In genomic region chr5:67315082-67315801, GRCh38 we compare ENCODE assay signal across 10 cellular contexts.
DNase-seq lines count a peak whose midpoint lies in the region; ATAC-seq and TF ChIP-seq lines count a peak whose summit lies in the region.
"Had no signal": no experiment of that assay in that cellular context is flagged by ENCODE, and none has a peak within 500 bp of the region (broad histone marks: within the 10 kb centered on the region; RNA-seq: fewer than 3 reads in every experiment).

No MANE protein-coding gene starts in this region.

- ATAC-seq in left lung (peak; percentile 63), upper lobe of left lung (ENCODE audit: low FRiP score in 2 of 2) (peak; percentile 55 to 68), left colon (no peak)

- no peak for TF ChIP-seq EP300 in upper lobe of left lung (IDR thresholded peaks at IDR 0.05)

- H3K27ac ChIP-seq in left lung (peak overlapping the region; percentile 50 to 73), upper lobe of left lung (peak overlapping the region; percentile 2 to 73 (median 34))
- H3K27ac ChIP-seq: 22Rv1, VCaP had no signal

- peaks cover 0 to 3% of the 10 kb centered on the region in 2 donors for H3K9me3 ChIP-seq in left lung
- H3K9me3 ChIP-seq in upper lobe of left lung, result no peaks in the 10 kb centered on the region

- intact Hi-C loops in left lung (cut with DNase I), result no loop called here
- intact Hi-C loops in left colon (cut with DNase I, micrococcal nuclease), result no loop called here

- WGBS in upper lobe of left lung, 2 donors, result 66 to 72% methylated on average over 5 of the region's 5 CpGs

- DNase-seq in DMS 273 (lab: John Stamatoyannopoulos, UW; ENCODE audit: unreplicated experiment) (peak; percentile 6), DMS 273 treated with DMSO at 0.1 percent for 48 hours (lab: John Stamatoyannopoulos, UW) (no peak), choroid plexus epithelial cell (ENCODE audit: low read depth) (peak; percentile 65), left lung (no peak), upper lobe of left lung (no peak), NCI-H510A (lab: John Stamatoyannopoulos, UW) (no peak), left colon (no peak)
- no peak for DNase-seq in activated T-cell treated with anti-CD3 and anti-CD28 coated beads, Interleukin-2, amount 50 U/mL, for 24 hours

- peaks cover 3% of the 10 kb centered on the region for H3K9me3 Mint-ChIP-seq in activated T-cell treated with anti-CD3 and anti-CD28 coated beads, Interleukin-2, amount 50 U/mL, for 24 hours

- H3K36me3 ChIP-seq in left lung, result no peaks in the 10 kb centered on the region
- H3K36me3 ChIP-seq in upper lobe of left lung, result no peaks in the 10 kb centered on the region

- H3K4me3 ChIP-seq in choroid plexus epithelial cell (ENCODE audit: low read depth, low read length) (no peak overlapping the region), left lung (no peak overlapping the region), upper lobe of left lung (no peak overlapping the region)

- H3K4me1 Mint-ChIP-seq in activated T-cell treated with anti-CD3 and anti-CD28 coated beads, Interleukin-2, amount 50 U/mL, for 24 hours (ENCODE audit: low read depth), result no peaks in the 10 kb centered on the region

- no peaks in the 10 kb centered on the region for H3K27me3 Mint-ChIP-seq in activated T-cell treated with anti-CD3 and anti-CD28 coated beads, Interleukin-2, amount 50 U/mL, for 24 hours

- no peaks in the 10 kb centered on the region for H3K36me3 Mint-ChIP-seq in activated T-cell treated with anti-CD3 and anti-CD28 coated beads, Interleukin-2, amount 50 U/mL, for 24 hours (ENCODE audit: low read depth)

- TF ChIP-seq CTCF in choroid plexus epithelial cell (conservative IDR thresholded peaks at IDR 0.05; ENCODE audit: low read depth, low read length) (peak; percentile 13), left lung (IDR thresholded peaks at IDR 0.05) (no peak), upper lobe of left lung (IDR thresholded peaks at IDR 0.05) (no peak)

- H3K4me1 ChIP-seq in left lung (peaks cover 0 to 12% of the 10 kb centered on the region in 2 donors), upper lobe of left lung (peaks cover 0 to 9% (median 3%) of the 10 kb centered on the region in 4 donors)

- H3K27me3 ChIP-seq in left lung (no peaks in the 10 kb centered on the region), upper lobe of left lung (no peaks in the 10 kb centered on the region)

- H3K27ac Mint-ChIP-seq in activated T-cell treated with anti-CD3 and anti-CD28 coated beads, Interleukin-2, amount 50 U/mL, for 24 hours, result no peak overlapping the region

- TF ChIP-seq POLR2A in upper lobe of left lung (IDR thresholded peaks at IDR 0.05), result no peak

- H3K4me3 Mint-ChIP-seq in activated T-cell treated with anti-CD3 and anti-CD28 coated beads, Interleukin-2, amount 50 U/mL, for 24 hours, result no peak overlapping the region

Comparison
In these comparisons a context has a peak if more than half of its experiments do, and no peak if none do; other contexts are left out.
1. DNase-seq: peak in DMS 273 (single experiment) and choroid plexus epithelial cell (single experiment); none in DMS 273 treated with DMSO at 0.1 percent for 48 hours (single experiment), left lung (0 of 2), upper lobe of left lung (0 of 2), activated T-cell treated with anti-CD3 and anti-CD28 coated beads, Interleukin-2, amount 50 U/mL, for 24 hours (single experiment), NCI-H510A (single experiment) and left colon (0 of 2).